Comparison of ENCODE assay signal across 8 cellular contexts in genomic region chr10:127059314-127059713, GRCh38.
"Had no signal": no experiment of that assay in that cellular context is flagged by ENCODE, and none has a peak within 500 bp of the region (broad histone marks: within the 10 kb centered on the region; RNA-seq: fewer than 3 reads in every experiment).

No MANE protein-coding gene starts in this region.

- H3K4me3 ChIP-seq: GM12878 had no signal

- FAIRE-seq: G401.6, GM12878, GM12891, GM12892, GM18507, GM19239 had no signal

- DNase-seq: GDM1, GF-D8 had no signal

- ATAC-seq: GM12878 had no signal
